1 cellular context compared by ENCODE assay signal in the genomic region with DNA sequence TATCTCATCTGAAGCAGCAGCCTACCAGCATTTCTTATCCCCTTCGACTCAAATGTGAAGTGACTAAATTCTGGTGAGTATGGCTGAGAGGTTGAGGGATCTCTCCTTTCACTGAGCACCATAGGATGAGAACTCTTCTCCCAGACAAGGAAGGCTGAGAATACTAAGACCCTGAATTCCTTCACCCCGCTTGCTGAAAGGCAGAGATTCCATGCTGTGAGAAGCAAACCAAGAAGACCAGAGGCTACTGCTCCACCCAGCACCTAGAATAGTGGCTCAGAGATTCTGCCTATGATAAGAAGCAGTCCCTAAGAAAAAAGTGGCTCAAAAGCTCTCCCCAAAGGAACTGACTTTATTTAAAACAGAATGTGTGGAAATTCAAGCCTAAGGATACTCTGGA.
TF ChIP-seq lines count a peak whose summit lies in the region.

No MANE protein-coding gene starts in this region.

TF ChIP-seq in GM23338, 12 proteins besides CTCF, POLR2A, EP300 and RAD21 (continued from another document):
- TF ChIP-seq, protein P1, sequence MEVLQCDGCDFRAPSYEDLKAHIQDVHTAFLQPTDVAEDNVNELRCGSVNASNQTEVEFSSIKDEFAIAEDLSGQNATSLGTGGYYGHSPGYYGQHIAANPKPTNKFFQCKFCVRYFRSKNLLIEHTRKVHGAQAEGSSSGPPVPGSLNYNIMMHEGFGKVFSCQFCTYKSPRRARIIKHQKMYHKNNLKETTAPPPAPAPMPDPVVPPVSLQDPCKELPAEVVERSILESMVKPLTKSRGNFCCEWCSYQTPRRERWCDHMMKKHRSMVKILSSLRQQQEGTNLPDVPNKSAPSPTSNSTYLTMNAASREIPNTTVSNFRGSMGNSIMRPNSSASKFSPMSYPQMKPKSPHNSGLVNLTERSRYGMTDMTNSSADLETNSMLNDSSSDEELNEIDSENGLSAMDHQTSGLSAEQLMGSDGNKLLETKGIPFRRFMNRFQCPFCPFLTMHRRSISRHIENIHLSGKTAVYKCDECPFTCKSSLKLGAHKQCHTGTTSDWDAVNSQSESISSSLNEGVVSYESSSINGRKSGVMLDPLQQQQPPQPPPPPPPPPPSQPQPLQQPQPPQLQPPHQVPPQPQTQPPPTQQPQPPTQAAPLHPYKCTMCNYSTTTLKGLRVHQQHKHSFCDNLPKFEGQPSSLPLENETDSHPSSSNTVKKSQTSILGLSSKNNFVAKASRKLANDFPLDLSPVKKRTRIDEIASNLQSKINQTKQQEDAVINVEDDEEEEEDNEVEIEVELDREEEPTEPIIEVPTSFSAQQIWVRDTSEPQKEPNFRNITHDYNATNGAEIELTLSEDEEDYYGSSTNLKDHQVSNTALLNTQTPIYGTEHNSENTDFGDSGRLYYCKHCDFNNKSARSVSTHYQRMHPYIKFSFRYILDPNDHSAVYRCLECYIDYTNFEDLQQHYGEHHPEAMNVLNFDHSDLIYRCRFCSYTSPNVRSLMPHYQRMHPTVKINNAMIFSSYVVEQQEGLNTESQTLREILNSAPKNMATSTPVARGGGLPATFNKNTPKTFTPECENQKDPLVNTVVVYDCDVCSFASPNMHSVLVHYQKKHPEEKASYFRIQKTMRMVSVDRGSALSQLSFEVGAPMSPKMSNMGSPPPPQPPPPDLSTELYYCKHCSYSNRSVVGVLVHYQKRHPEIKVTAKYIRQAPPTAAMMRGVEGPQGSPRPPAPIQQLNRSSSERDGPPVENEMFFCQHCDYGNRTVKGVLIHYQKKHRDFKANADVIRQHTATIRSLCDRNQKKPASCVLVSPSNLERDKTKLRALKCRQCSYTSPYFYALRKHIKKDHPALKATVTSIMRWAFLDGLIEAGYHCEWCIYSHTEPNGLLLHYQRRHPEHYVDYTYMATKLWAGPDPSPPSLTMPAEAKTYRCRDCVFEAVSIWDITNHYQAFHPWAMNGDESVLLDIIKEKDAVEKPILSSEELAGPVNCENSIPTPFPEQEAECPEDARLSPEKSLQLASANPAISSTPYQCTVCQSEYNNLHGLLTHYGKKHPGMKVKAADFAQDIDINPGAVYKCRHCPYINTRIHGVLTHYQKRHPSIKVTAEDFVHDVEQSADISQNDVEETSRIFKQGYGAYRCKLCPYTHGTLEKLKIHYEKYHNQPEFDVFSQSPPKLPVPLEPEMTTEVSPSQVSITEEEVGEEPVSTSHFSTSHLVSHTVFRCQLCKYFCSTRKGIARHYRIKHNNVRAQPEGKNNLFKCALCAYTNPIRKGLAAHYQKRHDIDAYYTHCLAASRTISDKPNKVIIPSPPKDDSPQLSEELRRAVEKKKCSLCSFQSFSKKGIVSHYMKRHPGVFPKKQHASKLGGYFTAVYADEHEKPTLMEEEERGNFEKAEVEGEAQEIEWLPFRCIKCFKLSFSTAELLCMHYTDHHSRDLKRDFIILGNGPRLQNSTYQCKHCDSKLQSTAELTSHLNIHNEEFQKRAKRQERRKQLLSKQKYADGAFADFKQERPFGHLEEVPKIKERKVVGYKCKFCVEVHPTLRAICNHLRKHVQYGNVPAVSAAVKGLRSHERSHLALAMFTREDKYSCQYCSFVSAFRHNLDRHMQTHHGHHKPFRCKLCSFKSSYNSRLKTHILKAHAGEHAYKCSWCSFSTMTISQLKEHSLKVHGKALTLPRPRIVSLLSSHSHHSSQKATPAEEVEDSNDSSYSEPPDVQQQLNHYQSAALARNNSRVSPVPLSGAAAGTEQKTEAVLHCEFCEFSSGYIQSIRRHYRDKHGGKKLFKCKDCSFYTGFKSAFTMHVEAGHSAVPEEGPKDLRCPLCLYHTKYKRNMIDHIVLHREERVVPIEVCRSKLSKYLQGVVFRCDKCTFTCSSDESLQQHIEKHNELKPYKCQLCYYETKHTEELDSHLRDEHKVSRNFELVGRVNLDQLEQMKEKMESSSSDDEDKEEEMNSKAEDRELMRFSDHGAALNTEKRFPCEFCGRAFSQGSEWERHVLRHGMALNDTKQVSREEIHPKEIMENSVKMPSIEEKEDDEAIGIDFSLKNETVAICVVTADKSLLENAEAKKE (CRISPR knock-in tag; IDR thresholded peaks at IDR 0.05), result no peak
- TF ChIP-seq POLR2AphosphoS5 (IDR thresholded peaks at IDR 0.05; ENCODE audit: low read depth) (no peak), EZH2 (IDR thresholded peaks at IDR 0.05; ENCODE audit: low read depth, unreplicated experiment) (no peak), EZH2phosphoT487 (IDR thresholded peaks at IDR 0.05; ENCODE audit: unreplicated experiment) (no peak), NANOG (IDR thresholded peaks at IDR 0.05; ENCODE audit: borderline replicate concordance) (no peak), STAT1 (IDR thresholded peaks at IDR 0.05; ENCODE audit: unreplicated experiment) (no peak), ZNF331 (CRISPR knock-in tag; IDR thresholded peaks at IDR 0.05; ENCODE audit: low read depth) (no peak), ETS1 (IDR thresholded peaks at IDR 0.05) (no peak)
